16 cellular contexts compared by ENCODE assay signal in the genomic region with DNA sequence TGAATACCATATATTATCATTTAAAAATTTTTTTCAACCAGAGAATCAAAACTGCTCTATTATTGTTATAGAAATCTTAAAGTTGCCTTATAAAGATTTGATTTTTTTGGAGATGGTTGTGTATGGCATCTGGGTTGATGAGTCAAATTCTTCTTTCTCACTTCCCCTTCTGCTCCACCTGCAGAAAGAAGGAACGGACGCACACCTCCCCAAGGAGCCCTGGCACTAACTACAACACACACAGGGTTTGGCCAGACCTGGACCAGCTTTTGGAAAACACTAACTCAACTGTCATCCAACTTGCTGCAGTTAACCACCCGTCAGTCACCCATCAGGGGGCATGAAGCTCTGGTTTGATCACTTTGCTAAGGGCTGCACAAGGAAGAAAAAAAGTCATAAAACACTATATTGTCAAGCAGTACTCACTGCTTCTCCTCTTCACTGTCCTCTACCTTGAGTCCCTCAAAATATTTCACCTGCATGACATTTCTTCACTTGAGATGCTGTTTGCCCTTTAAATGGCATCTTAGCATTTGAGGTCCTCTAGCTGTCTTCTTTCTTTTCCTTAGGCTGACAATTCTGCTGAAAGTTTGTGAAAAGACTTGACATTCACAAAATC.
A peak's percentile ranks its signal among the peaks of the same experiment; 100 is the strongest.
DNase-seq lines count a peak whose midpoint lies in the region; ATAC-seq and TF ChIP-seq lines count a peak whose summit lies in the region.
"Had no signal": no experiment of that assay in that cellular context is flagged by ENCODE, and none has a peak within 500 bp of the region (broad histone marks: within the 10 kb centered on the region; RNA-seq: fewer than 3 reads in every experiment).

No MANE protein-coding gene starts in this region.

- no peak overlapping the region for H3K27ac ChIP-seq in Peyer's patch
- no peak overlapping the region for H3K27ac ChIP-seq in CD8-positive, alpha-beta T cell (ENCODE audit: low read depth, low read length)
- H3K27ac ChIP-seq: gastroesophageal sphincter had no signal

- H3K9me3 ChIP-seq in Peyer's patch, result no peaks in the 10 kb centered on the region
- H3K9me3 ChIP-seq in CD8-positive, alpha-beta T cell (ENCODE audit: low read length), result no peaks in the 10 kb centered on the region
- H3K9me3 ChIP-seq: gastroesophageal sphincter had no signal

- H3K27me3 ChIP-seq in Peyer's patch, result no peaks in the 10 kb centered on the region
- H3K27me3 ChIP-seq in CD8-positive, alpha-beta T cell (ENCODE audit: insufficient read depth, low read length), result no peaks in the 10 kb centered on the region
- H3K27me3 ChIP-seq: gastroesophageal sphincter had no signal

- CTCF ChIA-PET in CD8-positive, alpha-beta T cell (lab: Charles Lee), result no interaction called here

- ATAC-seq in GM18870 (IDR thresholded peaks at IDR 0.05; ENCODE audit: unreplicated experiment), result peak; percentile 99
- ATAC-seq in GM21576 (IDR thresholded peaks at IDR 0.05; ENCODE audit: unreplicated experiment), result peak; percentile 100
- ATAC-seq in HG03103 (IDR thresholded peaks at IDR 0.05; ENCODE audit: low read depth, unreplicated experiment), result peak; percentile 99
- ATAC-seq in CD8-positive, alpha-beta T cell, result no peak
- ATAC-seq: gastroesophageal sphincter, right cardiac atrium had no signal

- H3K4me1 ChIP-seq in Peyer's patch, result no peaks in the 10 kb centered on the region
- H3K4me1 ChIP-seq in CD8-positive, alpha-beta T cell (ENCODE audit: insufficient read depth, low read length), result no peaks in the 10 kb centered on the region
- H3K4me1 ChIP-seq: gastroesophageal sphincter had no signal

- H3K36me3 Mint-ChIP-seq in CD8-positive, alpha-beta T cell, result no peaks in the 10 kb centered on the region

- no peak for TF ChIP-seq POLR2A in Peyer's patch (IDR thresholded peaks at IDR 0.05)

- no peaks in the 10 kb centered on the region for H3K4me1 Mint-ChIP-seq in CD8-positive, alpha-beta T cell (ENCODE audit: low read depth)
- H3K4me1 Mint-ChIP-seq: central memory CD8-positive, alpha-beta T cell had no signal

- POLR2A ChIA-PET in CD8-positive, alpha-beta T cell (lab: Charles Lee), result no interaction called here

- no peaks in the 10 kb centered on the region for H3K9me3 Mint-ChIP-seq in CD8-positive, alpha-beta T cell
- H3K9me3 Mint-ChIP-seq: activated T-cell treated with anti-CD3 and anti-CD28 coated beads, Interleukin-2, amount 50 U/mL, for 24 hours; central memory CD8-positive, alpha-beta T cell had no signal

- H3K4me3 Mint-ChIP-seq in CD8-positive, alpha-beta T cell, result no peak overlapping the region
- H3K4me3 Mint-ChIP-seq: activated T-cell treated with anti-CD3 and anti-CD28 coated beads, Interleukin-2, amount 50 U/mL, for 24 hours; central memory CD8-positive, alpha-beta T cell had no signal

- no peaks in the 10 kb centered on the region for H3K27me3 Mint-ChIP-seq in CD8-positive, alpha-beta T cell (ENCODE audit: low read depth)
- H3K27me3 Mint-ChIP-seq: activated T-cell treated with anti-CD3 and anti-CD28 coated beads, Interleukin-2, amount 50 U/mL, for 24 hours; central memory CD8-positive, alpha-beta T cell had no signal

- no peak overlapping the region for H3K27ac Mint-ChIP-seq in CD8-positive, alpha-beta T cell
- H3K27ac Mint-ChIP-seq: activated T-cell treated with anti-CD3 and anti-CD28 coated beads, Interleukin-2, amount 50 U/mL, for 24 hours had no signal

- peak; percentile 28 for DNase-seq in cerebellum (ENCODE audit: low spot score)
- DNase-seq in Peyer's patch, result no peak
- DNase-seq in CD8-positive, alpha-beta T cell, result no peak
- no peak for DNase-seq in DMS53 (lab: John Stamatoyannopoulos, UW)
- no peak for DNase-seq in NCI-H1105 (lab: John Stamatoyannopoulos, UW)
- DNase-seq: activated T-cell treated with anti-CD3 and anti-CD28 coated beads, Interleukin-2, amount 50 U/mL, for 24 hours; DMS79; HCEC 1CT; NCI-H1048; right cardiac atrium; T-helper 9 cell had no signal

- H3K4me3 ChIP-seq in Peyer's patch, result no peak overlapping the region
- no peak overlapping the region for H3K4me3 ChIP-seq in CD8-positive, alpha-beta T cell (ENCODE audit: low read depth, low read length)
- H3K4me3 ChIP-seq: gastroesophageal sphincter had no signal

- intact Hi-C loops in CD8-positive, alpha-beta T cell (cut with DNase I, micrococcal nuclease), result no loop called here

- TF ChIP-seq CTCF in Peyer's patch (IDR thresholded peaks at IDR 0.05), result no peak
- no peak for TF ChIP-seq CTCF in CD8-positive, alpha-beta T cell (IDR thresholded peaks at IDR 0.05)

- H3K36me3 ChIP-seq in Peyer's patch, result no peaks in the 10 kb centered on the region
- no peaks in the 10 kb centered on the region for H3K36me3 ChIP-seq in CD8-positive, alpha-beta T cell (ENCODE audit: insufficient read depth, low read length)
- H3K36me3 ChIP-seq: gastroesophageal sphincter had no signal
